1 cellular context compared by ENCODE assay signal in the genomic region with DNA sequence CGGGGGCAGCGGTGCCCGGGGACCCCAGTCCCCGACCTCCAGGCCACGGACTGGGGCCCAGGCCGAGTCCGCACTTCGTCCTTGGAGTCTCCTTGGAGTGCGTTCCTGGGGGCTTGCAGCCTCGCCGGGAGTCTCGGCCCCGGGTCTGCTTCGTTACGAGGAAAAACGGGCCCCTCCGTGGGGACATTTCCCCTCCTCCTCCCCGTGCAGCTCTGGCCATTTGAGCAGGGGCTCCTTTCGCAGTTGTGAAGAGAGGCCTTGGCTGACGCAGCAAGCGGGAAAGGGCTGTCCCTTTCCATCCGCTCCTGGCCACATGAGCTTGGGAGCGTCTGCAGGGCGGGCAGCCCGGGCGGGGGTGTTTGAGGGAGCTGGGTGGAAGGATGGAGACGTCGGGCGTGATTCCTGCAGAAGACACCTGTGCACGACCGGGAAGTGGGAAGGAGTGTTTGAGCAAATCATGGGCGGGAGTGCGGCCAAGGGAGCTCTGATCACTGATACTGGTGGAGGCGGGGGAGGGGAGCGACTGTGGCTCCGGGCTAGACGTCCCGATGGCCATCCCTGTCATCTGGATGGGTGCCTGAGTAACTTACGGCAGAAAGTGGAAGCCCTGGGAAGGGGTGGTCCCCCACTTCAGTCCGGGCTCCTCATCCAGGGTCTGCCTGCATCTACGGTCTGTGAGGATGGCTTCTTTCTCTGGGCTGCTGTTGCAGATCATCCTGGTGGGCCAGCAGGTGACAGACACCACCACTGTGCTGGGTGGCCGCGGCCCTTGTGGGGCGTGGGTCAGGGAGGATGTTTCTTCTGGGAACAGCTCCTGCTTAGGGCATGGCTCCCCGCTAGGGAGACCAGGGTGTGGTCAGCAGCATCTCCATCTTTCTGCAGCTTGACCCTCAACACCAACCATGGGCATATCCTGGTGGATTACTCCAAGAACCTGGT.
A peak's percentile ranks its signal among the peaks of the same experiment; 100 is the strongest.
TF ChIP-seq lines count a peak whose summit lies in the region.

No MANE protein-coding gene starts in this region.

TF ChIP-seq in K562, 482 proteins besides CTCF, POLR2A, EP300 and RAD21 (continued from another document and continues in another):
- TF ChIP-seq MEF2D (tag; conservative IDR thresholded peaks at IDR 0.05; ENCODE audit: low read depth) (no peak), ZNF224 (CRISPR knock-in tag; IDR thresholded peaks at IDR 0.05) (0 out of 2 replicates have a peak, but pooled peaks have one; percentile 45), SMAD4 (CRISPR knock-in tag; conservative IDR thresholded peaks at IDR 0.05) (0 out of 2 replicates have a peak, but pooled peaks have one; percentile 39), NBN (IDR thresholded peaks at IDR 0.05; ENCODE audit: low read depth) (no peak), PRPF4 (IDR thresholded peaks at IDR 0.05; ENCODE audit: insufficient read depth, low read depth, low read length, poor library complexity, severe bottlenecking) (no peak), PHF8 (IDR thresholded peaks at IDR 0.05; ENCODE audit: borderline replicate concordance, low read length) (peak; percentile 11; the same call in 1 of the 2 replicates), CHD1 (IDR thresholded peaks at IDR 0.05; ENCODE audit: low read length) (peak; percentile 25), NR1H2 (CRISPR knock-in tag; IDR thresholded peaks at IDR 0.05) (no peak), POLR2H (tag; IDR thresholded peaks at IDR 0.05; ENCODE audit: low read depth) (no peak), TSC22D4 (tag; IDR thresholded peaks at IDR 0.05) (no peak), SETDB1 (IDR thresholded peaks at IDR 0.05; ENCODE audit: low read length) (no peak), SLC30A9 (CRISPR knock-in tag; IDR thresholded peaks at IDR 0.05) (no peak), ZKSCAN3 (CRISPR knock-in tag; IDR thresholded peaks at IDR 0.05) (no peak), MAFK (IDR thresholded peaks at IDR 0.05; ENCODE audit: low read length) (no peak), ETV5 (CRISPR knock-in tag; IDR thresholded peaks at IDR 0.05; ENCODE audit: low read depth) (0 out of 2 replicates have a peak, but pooled peaks have one; percentile 21), FOXK1 (CRISPR knock-in tag; IDR thresholded peaks at IDR 0.05; ENCODE audit: borderline replicate concordance) (no peak), CTBP1 (IDR thresholded peaks at IDR 0.05; ENCODE audit: borderline replicate concordance) (no peak; the same call in 1 of the 2 replicates), RBM39 (optimal IDR thresholded peaks at IDR 0.05; ENCODE audit: low read depth, low read length) (no peak), NELFE (IDR thresholded peaks at IDR 0.05; ENCODE audit: insufficient read depth, insufficient read length) (no peak), DMBX1 (CRISPR knock-in tag; IDR thresholded peaks at IDR 0.05; ENCODE audit: borderline replicate concordance) (no peak), SRF (CRISPR knock-in tag; IDR thresholded peaks at IDR 0.05) (no peak), ZNF253 (CRISPR knock-in tag; conservative IDR thresholded peaks at IDR 0.05) (no peak), FUS (optimal IDR thresholded peaks at IDR 0.05; ENCODE audit: low read depth, low read length) (no peak), IRF2 (CRISPR knock-in tag; IDR thresholded peaks at IDR 0.05) (0 out of 2 replicates have a peak, but pooled peaks have one; percentile 26), NUFIP1 (IDR thresholded peaks at IDR 0.05; ENCODE audit: partially characterized antibody) (no peak), RCOR1 (IDR thresholded peaks at IDR 0.05; ENCODE audit: borderline replicate concordance in 1 of 2, low read depth in 2 of 2, low read length in 2 of 2) (peak in 1 of 2 experiments; percentile 57; a peak in 1 of 4 replicates), ZNF41 (CRISPR knock-in tag; conservative IDR thresholded peaks at IDR 0.05) (no peak), HLTF (IDR thresholded peaks at IDR 0.05) (0 out of 2 replicates have a peak, but pooled peaks have one; percentile 27), ARNT (IDR thresholded peaks at IDR 0.05) (no peak), ZNF699 (CRISPR knock-in tag; IDR thresholded peaks at IDR 0.05; ENCODE audit: insufficient replicate concordance) (no peak), TARDBP (IDR thresholded peaks at IDR 0.05) (no peak), ESRRA (IDR thresholded peaks at IDR 0.05; ENCODE audit: borderline replicate concordance, low read depth) (peak; percentile 88; the same call in 1 of the 2 replicates), ZNF551 (CRISPR knock-in tag; IDR thresholded peaks at IDR 0.05) (no peak), RBM15 (IDR thresholded peaks at IDR 0.05; ENCODE audit: insufficient read depth, low read length) (no peak)
- TF ChIP-seq, protein P1, sequence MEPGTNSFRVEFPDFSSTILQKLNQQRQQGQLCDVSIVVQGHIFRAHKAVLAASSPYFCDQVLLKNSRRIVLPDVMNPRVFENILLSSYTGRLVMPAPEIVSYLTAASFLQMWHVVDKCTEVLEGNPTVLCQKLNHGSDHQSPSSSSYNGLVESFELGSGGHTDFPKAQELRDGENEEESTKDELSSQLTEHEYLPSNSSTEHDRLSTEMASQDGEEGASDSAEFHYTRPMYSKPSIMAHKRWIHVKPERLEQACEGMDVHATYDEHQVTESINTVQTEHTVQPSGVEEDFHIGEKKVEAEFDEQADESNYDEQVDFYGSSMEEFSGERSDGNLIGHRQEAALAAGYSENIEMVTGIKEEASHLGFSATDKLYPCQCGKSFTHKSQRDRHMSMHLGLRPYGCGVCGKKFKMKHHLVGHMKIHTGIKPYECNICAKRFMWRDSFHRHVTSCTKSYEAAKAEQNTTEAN (CRISPR knock-in tag; IDR thresholded peaks at IDR 0.05) = no peak
- TF ChIP-seq, protein P2, sequence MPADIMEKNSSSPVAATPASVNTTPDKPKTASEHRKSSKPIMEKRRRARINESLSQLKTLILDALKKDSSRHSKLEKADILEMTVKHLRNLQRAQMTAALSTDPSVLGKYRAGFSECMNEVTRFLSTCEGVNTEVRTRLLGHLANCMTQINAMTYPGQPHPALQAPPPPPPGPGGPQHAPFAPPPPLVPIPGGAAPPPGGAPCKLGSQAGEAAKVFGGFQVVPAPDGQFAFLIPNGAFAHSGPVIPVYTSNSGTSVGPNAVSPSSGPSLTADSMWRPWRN (IDR thresholded peaks at IDR 0.05; ENCODE audit: low read depth) = no peak
- TF ChIP-seq, protein P3, sequence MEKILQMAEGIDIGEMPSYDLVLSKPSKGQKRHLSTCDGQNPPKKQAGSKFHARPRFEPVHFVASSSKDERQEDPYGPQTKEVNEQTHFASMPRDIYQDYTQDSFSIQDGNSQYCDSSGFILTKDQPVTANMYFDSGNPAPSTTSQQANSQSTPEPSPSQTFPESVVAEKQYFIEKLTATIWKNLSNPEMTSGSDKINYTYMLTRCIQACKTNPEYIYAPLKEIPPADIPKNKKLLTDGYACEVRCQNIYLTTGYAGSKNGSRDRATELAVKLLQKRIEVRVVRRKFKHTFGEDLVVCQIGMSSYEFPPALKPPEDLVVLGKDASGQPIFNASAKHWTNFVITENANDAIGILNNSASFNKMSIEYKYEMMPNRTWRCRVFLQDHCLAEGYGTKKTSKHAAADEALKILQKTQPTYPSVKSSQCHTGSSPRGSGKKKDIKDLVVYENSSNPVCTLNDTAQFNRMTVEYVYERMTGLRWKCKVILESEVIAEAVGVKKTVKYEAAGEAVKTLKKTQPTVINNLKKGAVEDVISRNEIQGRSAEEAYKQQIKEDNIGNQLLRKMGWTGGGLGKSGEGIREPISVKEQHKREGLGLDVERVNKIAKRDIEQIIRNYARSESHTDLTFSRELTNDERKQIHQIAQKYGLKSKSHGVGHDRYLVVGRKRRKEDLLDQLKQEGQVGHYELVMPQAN (IDR thresholded peaks at IDR 0.05; ENCODE audit: borderline replicate concordance) = peak; percentile 50; the same call in 1 of the 2 replicates
- TF ChIP-seq, protein P4, sequence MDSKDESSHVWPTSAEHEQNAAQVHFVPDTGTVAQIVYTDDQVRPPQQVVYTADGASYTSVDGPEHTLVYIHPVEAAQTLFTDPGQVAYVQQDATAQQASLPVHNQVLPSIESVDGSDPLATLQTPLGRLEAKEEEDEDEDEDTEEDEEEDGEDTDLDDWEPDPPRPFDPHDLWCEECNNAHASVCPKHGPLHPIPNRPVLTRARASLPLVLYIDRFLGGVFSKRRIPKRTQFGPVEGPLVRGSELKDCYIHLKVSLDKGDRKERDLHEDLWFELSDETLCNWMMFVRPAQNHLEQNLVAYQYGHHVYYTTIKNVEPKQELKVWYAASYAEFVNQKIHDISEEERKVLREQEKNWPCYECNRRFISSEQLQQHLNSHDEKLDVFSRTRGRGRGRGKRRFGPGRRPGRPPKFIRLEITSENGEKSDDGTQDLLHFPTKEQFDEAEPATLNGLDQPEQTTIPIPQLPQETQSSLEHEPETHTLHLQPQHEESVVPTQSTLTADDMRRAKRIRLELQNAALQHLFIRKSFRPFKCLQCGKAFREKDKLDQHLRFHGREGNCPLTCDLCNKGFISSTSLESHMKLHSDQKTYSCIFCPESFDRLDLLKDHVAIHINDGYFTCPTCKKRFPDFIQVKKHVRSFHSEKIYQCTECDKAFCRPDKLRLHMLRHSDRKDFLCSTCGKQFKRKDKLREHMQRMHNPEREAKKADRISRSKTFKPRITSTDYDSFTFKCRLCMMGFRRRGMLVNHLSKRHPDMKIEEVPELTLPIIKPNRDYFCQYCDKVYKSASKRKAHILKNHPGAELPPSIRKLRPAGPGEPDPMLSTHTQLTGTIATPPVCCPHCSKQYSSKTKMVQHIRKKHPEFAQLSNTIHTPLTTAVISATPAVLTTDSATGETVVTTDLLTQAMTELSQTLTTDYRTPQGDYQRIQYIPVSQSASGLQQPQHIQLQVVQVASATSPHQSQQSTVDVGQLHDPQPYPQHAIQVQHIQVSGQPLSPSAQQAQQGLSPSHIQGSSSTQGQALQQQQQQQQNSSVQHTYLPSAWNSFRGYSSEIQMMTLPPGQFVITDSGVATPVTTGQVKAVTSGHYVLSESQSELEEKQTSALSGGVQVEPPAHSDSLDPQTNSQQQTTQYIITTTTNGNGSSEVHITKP (IDR thresholded peaks at IDR 0.05; ENCODE audit: partially characterized antibody) = no peak
- TF ChIP-seq, protein P5, sequence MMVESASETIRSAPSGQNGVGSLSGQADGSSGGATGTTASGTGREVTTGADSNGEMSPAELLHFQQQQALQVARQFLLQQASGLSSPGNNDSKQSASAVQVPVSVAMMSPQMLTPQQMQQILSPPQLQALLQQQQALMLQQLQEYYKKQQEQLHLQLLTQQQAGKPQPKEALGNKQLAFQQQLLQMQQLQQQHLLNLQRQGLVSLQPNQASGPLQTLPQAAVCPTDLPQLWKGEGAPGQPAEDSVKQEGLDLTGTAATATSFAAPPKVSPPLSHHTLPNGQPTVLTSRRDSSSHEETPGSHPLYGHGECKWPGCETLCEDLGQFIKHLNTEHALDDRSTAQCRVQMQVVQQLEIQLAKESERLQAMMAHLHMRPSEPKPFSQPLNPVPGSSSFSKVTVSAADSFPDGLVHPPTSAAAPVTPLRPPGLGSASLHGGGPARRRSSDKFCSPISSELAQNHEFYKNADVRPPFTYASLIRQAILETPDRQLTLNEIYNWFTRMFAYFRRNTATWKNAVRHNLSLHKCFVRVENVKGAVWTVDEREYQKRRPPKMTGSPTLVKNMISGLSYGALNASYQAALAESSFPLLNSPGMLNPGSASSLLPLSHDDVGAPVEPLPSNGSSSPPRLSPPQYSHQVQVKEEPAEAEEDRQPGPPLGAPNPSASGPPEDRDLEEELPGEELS (CRISPR knock-in tag; IDR thresholded peaks at IDR 0.05; ENCODE audit: borderline replicate concordance) = peak; percentile 32; the same call in 1 of the 2 replicates
- TF ChIP-seq, protein P6, sequence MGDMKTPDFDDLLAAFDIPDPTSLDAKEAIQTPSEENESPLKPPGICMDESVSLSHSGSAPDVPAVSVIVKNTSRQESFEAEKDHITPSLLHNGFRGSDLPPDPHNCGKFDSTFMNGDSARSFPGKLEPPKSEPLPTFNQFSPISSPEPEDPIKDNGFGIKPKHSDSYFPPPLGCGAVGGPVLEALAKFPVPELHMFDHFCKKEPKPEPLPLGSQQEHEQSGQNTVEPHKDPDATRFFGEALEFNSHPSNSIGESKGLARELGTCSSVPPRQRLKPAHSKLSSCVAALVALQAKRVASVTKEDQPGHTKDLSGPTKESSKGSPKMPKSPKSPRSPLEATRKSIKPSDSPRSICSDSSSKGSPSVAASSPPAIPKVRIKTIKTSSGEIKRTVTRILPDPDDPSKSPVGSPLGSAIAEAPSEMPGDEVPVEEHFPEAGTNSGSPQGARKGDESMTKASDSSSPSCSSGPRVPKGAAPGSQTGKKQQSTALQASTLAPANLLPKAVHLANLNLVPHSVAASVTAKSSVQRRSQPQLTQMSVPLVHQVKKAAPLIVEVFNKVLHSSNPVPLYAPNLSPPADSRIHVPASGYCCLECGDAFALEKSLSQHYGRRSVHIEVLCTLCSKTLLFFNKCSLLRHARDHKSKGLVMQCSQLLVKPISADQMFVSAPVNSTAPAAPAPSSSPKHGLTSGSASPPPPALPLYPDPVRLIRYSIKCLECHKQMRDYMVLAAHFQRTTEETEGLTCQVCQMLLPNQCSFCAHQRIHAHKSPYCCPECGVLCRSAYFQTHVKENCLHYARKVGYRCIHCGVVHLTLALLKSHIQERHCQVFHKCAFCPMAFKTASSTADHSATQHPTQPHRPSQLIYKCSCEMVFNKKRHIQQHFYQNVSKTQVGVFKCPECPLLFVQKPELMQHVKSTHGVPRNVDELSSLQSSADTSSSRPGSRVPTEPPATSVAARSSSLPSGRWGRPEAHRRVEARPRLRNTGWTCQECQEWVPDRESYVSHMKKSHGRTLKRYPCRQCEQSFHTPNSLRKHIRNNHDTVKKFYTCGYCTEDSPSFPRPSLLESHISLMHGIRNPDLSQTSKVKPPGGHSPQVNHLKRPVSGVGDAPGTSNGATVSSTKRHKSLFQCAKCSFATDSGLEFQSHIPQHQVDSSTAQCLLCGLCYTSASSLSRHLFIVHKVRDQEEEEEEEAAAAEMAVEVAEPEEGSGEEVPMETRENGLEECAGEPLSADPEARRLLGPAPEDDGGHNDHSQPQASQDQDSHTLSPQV (IDR thresholded peaks at IDR 0.05) = no peak
- TF ChIP-seq, protein P7, sequence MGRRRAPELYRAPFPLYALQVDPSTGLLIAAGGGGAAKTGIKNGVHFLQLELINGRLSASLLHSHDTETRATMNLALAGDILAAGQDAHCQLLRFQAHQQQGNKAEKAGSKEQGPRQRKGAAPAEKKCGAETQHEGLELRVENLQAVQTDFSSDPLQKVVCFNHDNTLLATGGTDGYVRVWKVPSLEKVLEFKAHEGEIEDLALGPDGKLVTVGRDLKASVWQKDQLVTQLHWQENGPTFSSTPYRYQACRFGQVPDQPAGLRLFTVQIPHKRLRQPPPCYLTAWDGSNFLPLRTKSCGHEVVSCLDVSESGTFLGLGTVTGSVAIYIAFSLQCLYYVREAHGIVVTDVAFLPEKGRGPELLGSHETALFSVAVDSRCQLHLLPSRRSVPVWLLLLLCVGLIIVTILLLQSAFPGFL (CRISPR knock-in tag; IDR thresholded peaks at IDR 0.05) = no peak
- TF ChIP-seq, protein P8, sequence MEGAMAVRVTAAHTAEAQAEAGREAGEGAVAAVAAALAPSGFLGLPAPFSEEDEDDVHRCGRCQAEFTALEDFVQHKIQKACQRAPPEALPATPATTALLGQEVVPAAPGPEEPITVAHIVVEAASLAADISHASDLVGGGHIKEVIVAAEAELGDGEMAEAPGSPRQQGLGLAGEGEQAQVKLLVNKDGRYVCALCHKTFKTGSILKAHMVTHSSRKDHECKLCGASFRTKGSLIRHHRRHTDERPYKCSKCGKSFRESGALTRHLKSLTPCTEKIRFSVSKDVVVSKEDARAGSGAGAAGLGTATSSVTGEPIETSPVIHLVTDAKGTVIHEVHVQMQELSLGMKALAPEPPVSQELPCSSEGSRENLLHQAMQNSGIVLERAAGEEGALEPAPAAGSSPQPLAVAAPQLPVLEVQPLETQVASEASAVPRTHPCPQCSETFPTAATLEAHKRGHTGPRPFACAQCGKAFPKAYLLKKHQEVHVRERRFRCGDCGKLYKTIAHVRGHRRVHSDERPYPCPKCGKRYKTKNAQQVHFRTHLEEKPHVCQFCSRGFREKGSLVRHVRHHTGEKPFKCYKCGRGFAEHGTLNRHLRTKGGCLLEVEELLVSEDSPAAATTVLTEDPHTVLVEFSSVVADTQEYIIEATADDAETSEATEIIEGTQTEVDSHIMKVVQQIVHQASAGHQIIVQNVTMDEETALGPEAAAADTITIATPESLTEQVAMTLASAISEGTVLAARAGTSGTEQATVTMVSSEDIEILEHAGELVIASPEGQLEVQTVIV (CRISPR knock-in tag; IDR thresholded peaks at IDR 0.05; ENCODE audit: borderline replicate concordance) = no peak
